In genomic region chr20:37560629-37561028, GRCh38 we compare ENCODE assay signal across 18 cellular contexts. TPM values are rescaled to one million over a fixed set of nuclear protein-coding genes. Genes with fewer than 3 reads are reported as not detected.
DNase-seq lines count a peak whose midpoint lies in the region; ATAC-seq and TF ChIP-seq lines count a peak whose summit lies in the region.
"Had no signal": no experiment of that assay in that cellular context is flagged by ENCODE, and none has a peak within 500 bp of the region (broad histone marks: within the 10 kb centered on the region; RNA-seq: fewer than 3 reads in every experiment).

No MANE protein-coding gene starts in this region.

- H4K91ac ChIP-seq in trophoblast cell (ENCODE audit: low read depth, low read length), result peak overlapping the region; percentile 90

- H3K27me3 ChIP-seq in trophoblast cell (ENCODE audit: insufficient read depth, low read length), result no peaks in the 10 kb centered on the region
- no peaks in the 10 kb centered on the region for H3K27me3 ChIP-seq in BE2C
- H3K27me3 ChIP-seq: BLaER1 had no signal

- no peak overlapping the region for H3K27ac ChIP-seq in coronary artery
- H3K27ac ChIP-seq in trophoblast cell (ENCODE audit: low read depth, low read length), result peak overlapping the region; percentile 14
- H3K27ac ChIP-seq: 22Rv1, A549, BLaER1, HL-60 had no signal

- H3K9me3 ChIP-seq in trophoblast cell (ENCODE audit: insufficient read depth, low read depth, low read length), result no peaks in the 10 kb centered on the region
- H3K9me3 ChIP-seq in BE2C, result no peaks in the 10 kb centered on the region
- H3K9me3 ChIP-seq: A549, BLaER1 had no signal

- H4K12ac ChIP-seq in trophoblast cell (ENCODE audit: low read depth, low read length), result no peak overlapping the region

- peaks cover 2% of the 10 kb centered on the region for H3K79me2 ChIP-seq in trophoblast cell (ENCODE audit: control insufficient read depth, insufficient read depth, low read length, poor library complexity)

- H3K27me3 Mint-ChIP-seq in activated naive CD4-positive, alpha-beta T cell treated with anti-CD3 and anti-CD28 coated beads, Interleukin-2, amount 10 ng/mL, durations not matched to agents 7 days and 5 days, result peaks cover 44% of the 10 kb centered on the region

- no peak overlapping the region for H3K4me3 ChIP-seq in coronary artery
- H3K4me3 ChIP-seq in trophoblast cell (ENCODE audit: low read depth, low read length), result no peak overlapping the region
- H3K4me3 ChIP-seq in BE2C (ENCODE audit: low read depth, low read length), result no peak overlapping the region
- H3K4me3 ChIP-seq: A549, BLaER1 had no signal

- no peak overlapping the region for H3K4me2 ChIP-seq in trophoblast cell (ENCODE audit: low read length)
- H3K4me2 ChIP-seq: A549, BLaER1 had no signal

- CTCF ChIA-PET in activated naive CD4-positive, alpha-beta T cell treated with anti-CD3 and anti-CD28 coated beads, Interleukin-2, amount 10 ng/mL, durations not matched to agents 7 days and 5 days (lab: Charles Lee), result no interaction called here

- no peak overlapping the region for H3K4me3 Mint-ChIP-seq in activated naive CD4-positive, alpha-beta T cell treated with anti-CD3 and anti-CD28 coated beads, Interleukin-2, amount 10 ng/mL, durations not matched to agents 7 days and 5 days
- H3K4me3 Mint-ChIP-seq: CD14-positive monocyte; CD4-positive, alpha-beta memory T cell had no signal

- no peak overlapping the region for H3K9ac ChIP-seq in trophoblast cell (ENCODE audit: low read length)
- H3K9ac ChIP-seq: BLaER1 had no signal

- no peak overlapping the region for H3K18ac ChIP-seq in trophoblast cell (ENCODE audit: low read length)

- H3K23ac ChIP-seq in trophoblast cell (ENCODE audit: low read length), result no peak overlapping the region

- peak overlapping the region; percentile 60 for H2BK120ac ChIP-seq in trophoblast cell (ENCODE audit: insufficient read depth, low read length, poor library complexity)

- no peaks in the 10 kb centered on the region for H3K9me3 Mint-ChIP-seq in activated naive CD4-positive, alpha-beta T cell treated with anti-CD3 and anti-CD28 coated beads, Interleukin-2, amount 10 ng/mL, durations not matched to agents 7 days and 5 days
- no peaks in the 10 kb centered on the region for H3K9me3 Mint-ChIP-seq in activated naive CD4-positive, alpha-beta T cell treated with anti-CD3 and anti-CD28 coated beads, Interleukin-2, amount 50 U/mL, for 72 hours
- H3K9me3 Mint-ChIP-seq: CD4-positive, alpha-beta memory T cell had no signal

- H3K4me1 Mint-ChIP-seq in activated naive CD4-positive, alpha-beta T cell treated with anti-CD3 and anti-CD28 coated beads, Interleukin-2, amount 10 ng/mL, durations not matched to agents 7 days and 5 days, result no peaks in the 10 kb centered on the region
- H3K4me1 Mint-ChIP-seq: CD14-positive monocyte; CD4-positive, alpha-beta memory T cell had no signal

- peak overlapping the region; percentile 57 for H2BK5ac ChIP-seq in trophoblast cell (ENCODE audit: low read depth, low read length, poor library complexity)

- peak overlapping the region; percentile 39 for H4K8ac ChIP-seq in trophoblast cell (ENCODE audit: low read depth, low read length)

- H3K4me1 ChIP-seq in trophoblast cell (ENCODE audit: control insufficient read depth in 1 of 2, insufficient read depth in 2 of 2, low read length in 2 of 2) (peaks cover 29 to 30% of the 10 kb centered on the region in 2 experiments), BE2C (peaks cover 6% of the 10 kb centered on the region)

- TF ChIP-seq CTCF in coronary artery (IDR thresholded peaks at IDR 0.05) (no peak), BE2C (IDR thresholded peaks at IDR 0.05; ENCODE audit: low read depth, low read length) (no peak)

- no peaks in the 10 kb centered on the region for H3K36me3 Mint-ChIP-seq in activated naive CD4-positive, alpha-beta T cell treated with anti-CD3 and anti-CD28 coated beads, Interleukin-2, amount 10 ng/mL, durations not matched to agents 7 days and 5 days
- no peaks in the 10 kb centered on the region for H3K36me3 Mint-ChIP-seq in activated naive CD4-positive, alpha-beta T cell treated with anti-CD3 and anti-CD28 coated beads, Interleukin-2, amount 50 U/mL, for 72 hours
- H3K36me3 Mint-ChIP-seq: CD14-positive monocyte; CD4-positive, alpha-beta memory T cell had no signal

- no peak overlapping the region for H2AFZ ChIP-seq in trophoblast cell (ENCODE audit: insufficient read depth, low read length, poor library complexity)

- H3K36me3 ChIP-seq in trophoblast cell (ENCODE audit: control insufficient read depth in 1 of 2, insufficient read depth in 2 of 2, low read length in 2 of 2) (no peaks in the 10 kb centered on the region), BE2C (no peaks in the 10 kb centered on the region)
- H3K36me3 ChIP-seq: BLaER1 had no signal

- no CpG with 5 or more reads among the region's 4 CpGs for WGBS in trophoblast cell (ENCODE audit: extremely low coverage, insufficient coverage, insufficient read length)

- no peak overlapping the region for H2BK12ac ChIP-seq in trophoblast cell (ENCODE audit: low read length)

- H3K27ac Mint-ChIP-seq in activated naive CD4-positive, alpha-beta T cell treated with anti-CD3 and anti-CD28 coated beads, Interleukin-2, amount 10 ng/mL, durations not matched to agents 7 days and 5 days, result peak overlapping the region; percentile 26
- no peak overlapping the region for H3K27ac Mint-ChIP-seq in activated naive CD4-positive, alpha-beta T cell treated with anti-CD3 and anti-CD28 coated beads, Interleukin-2, amount 50 U/mL, for 72 hours
- H3K27ac Mint-ChIP-seq: CD14-positive monocyte; CD4-positive, alpha-beta memory T cell had no signal

- H3K4ac ChIP-seq in trophoblast cell (ENCODE audit: low read depth, low read length), result no peak overlapping the region

- peaks cover 52% of the 10 kb centered on the region for H3K79me1 ChIP-seq in trophoblast cell (ENCODE audit: low read length)

- no peak overlapping the region for H2AK5ac ChIP-seq in trophoblast cell (ENCODE audit: low read length)

- DNase-seq in activated naive CD4-positive, alpha-beta T cell treated with anti-CD3 and anti-CD28 coated beads, Interleukin-2, amount 10 ng/mL, durations not matched to agents 7 days and 5 days, result no peak
- no peak for DNase-seq in activated naive CD4-positive, alpha-beta T cell treated with anti-CD3 and anti-CD28 coated beads, Interleukin-2, amount 50 U/mL, for 72 hours (ENCODE audit: low spot score in 2 of 2)
- DNase-seq in coronary artery (ENCODE audit: low spot score), result peak; percentile 12
- DNase-seq in trophoblast cell, result peak; percentile 41 to 61
- DNase-seq in stimulated activated CD4-positive, alpha-beta T cell treated with anti-CD3 and anti-CD28 coated beads, Interleukin-4, amount 100 ng/mL, for 4 hours, result no peak
- DNase-seq in foreskin melanocyte, result no peak
- DNase-seq in BE2C, result no peak
- DNase-seq: AML-193; CD4-positive, alpha-beta memory T cell; DMS79 treated with DMSO at 0.1 percent for 48 hours; GF-D8; HCEC 1CT had no signal

- no peak for ATAC-seq in activated naive CD4-positive, alpha-beta T cell treated with anti-CD3 and anti-CD28 coated beads, Interleukin-2, amount 50 U/mL, for 72 hours
- ATAC-seq: A549 had no signal

- H3K14ac ChIP-seq in trophoblast cell (ENCODE audit: low read length), result no peak overlapping the region

RNA-seq across cellular contexts. Expression of gene BLCAP, which starts 33.0 kb away (rescaled TPM):
- 10 to 100 TPM; 21.0 to 36.2 TPM for total RNA-seq in activated naive CD4-positive, alpha-beta T cell treated with anti-CD3 and anti-CD28 coated beads, Interleukin-2, amount 50 U/mL, for 72 hours
- polyA plus RNA-seq in trophoblast cell (2013), result 127 and 134 TPM in 2 replicates
- 86.2 TPM for polyA plus RNA-seq in BE2C (2012; ENCODE audit: insufficient read depth, insufficient read length, low read depth)

RNA-seq across cellular contexts. Expression of gene NNAT, which starts 39.6 kb away (rescaled TPM):
- 1 to 10 TPM in 1 of 2 donors, under 1 TPM in 1; 0.93 to 2.1 TPM for total RNA-seq in activated naive CD4-positive, alpha-beta T cell treated with anti-CD3 and anti-CD28 coated beads, Interleukin-2, amount 50 U/mL, for 72 hours
- 112 and 133 TPM in 2 replicates for polyA plus RNA-seq in trophoblast cell (2013)
- polyA plus RNA-seq in BE2C (2012; ENCODE audit: insufficient read depth, insufficient read length, low read depth), result 2.8 TPM
- total RNA-seq: CD4-positive, alpha-beta memory T cell; HT1080 had no signal
- polyA plus RNA-seq: A549; CD14-positive monocyte; CD4-positive, alpha-beta memory T cell had no signal

Comparison
In these comparisons a context has a peak if more than half of its experiments do, and no peak if none do; other contexts are left out.
1. DNase-seq: peak in coronary artery (single experiment) and trophoblast cell (2 of 2); none in activated naive CD4-positive, alpha-beta T cell treated with anti-CD3 and anti-CD28 coated beads, Interleukin-2, amount 10 ng/mL, durations not matched to agents 7 days and 5 days (single experiment), activated naive CD4-positive, alpha-beta T cell treated with anti-CD3 and anti-CD28 coated beads, Interleukin-2, amount 50 U/mL, for 72 hours (0 of 2), stimulated activated CD4-positive, alpha-beta T cell treated with anti-CD3 and anti-CD28 coated beads, Interleukin-4, amount 100 ng/mL, for 4 hours (0 of 2), foreskin melanocyte (single experiment) and BE2C (single experiment).